In genomic region chr9:133738039-133738805, GRCh38 we compare ENCODE assay signal across 1 cellular context.
TF ChIP-seq lines count a peak whose summit lies in the region.

SARDH (minus strand) TSS chr9:133738352; CDS start chr9:133734173, 4,179 bp downstream.

TF ChIP-seq in HepG2, 621 proteins besides CTCF, POLR2A, EP300 and RAD21 (continued from another document and continues in another):
- TF ChIP-seq KIAA2018 (CRISPR knock-in tag; IDR thresholded peaks at IDR 0.05; ENCODE audit: borderline replicate concordance) (no peak), CBX2 (IDR thresholded peaks at IDR 0.05; ENCODE audit: low read depth, low read length) (no peak), CBX2 (CRISPR knock-in tag; IDR thresholded peaks at IDR 0.05; ENCODE audit: low read depth) (no peak), ZBTB8A (CRISPR knock-in tag; IDR thresholded peaks at IDR 0.05; ENCODE audit: borderline replicate concordance, low read depth) (no peak), ZNF34 (CRISPR knock-in tag; IDR thresholded peaks at IDR 0.05; ENCODE audit: borderline replicate concordance) (no peak), ZNF160 (CRISPR knock-in tag; IDR thresholded peaks at IDR 0.05) (no peak; the same call in 1 of the 2 replicates), ZXDC (CRISPR knock-in tag; IDR thresholded peaks at IDR 0.05) (no peak), JUND (CRISPR knock-in tag; IDR thresholded peaks at IDR 0.05) (no peak), NCOR1 (IDR thresholded peaks at IDR 0.05; ENCODE audit: borderline replicate concordance, low read length) (peak; percentile 51; the same call in 1 of the 2 replicates), ZKSCAN1 (IDR thresholded peaks at IDR 0.05; ENCODE audit: low read length) (no peak), ZNF24 (IDR thresholded peaks at IDR 0.05) (no peak), ZNF205 (CRISPR knock-in tag; IDR thresholded peaks at IDR 0.05) (peak; percentile 28; the same call in 1 of the 2 replicates), GPBP1L1 (CRISPR knock-in tag; IDR thresholded peaks at IDR 0.05) (no peak), TSC22D2 (CRISPR knock-in tag; IDR thresholded peaks at IDR 0.05; ENCODE audit: borderline replicate concordance) (no peak), U2AF1 (optimal IDR thresholded peaks at IDR 0.05; ENCODE audit: low read depth, low read length) (no peak), ZNF264 (CRISPR knock-in tag; IDR thresholded peaks at IDR 0.05) (no peak), MYNN (CRISPR knock-in tag; IDR thresholded peaks at IDR 0.05; ENCODE audit: low read depth) (peak; percentile 33; the same call in 1 of the 2 replicates), ARNTL (CRISPR knock-in tag; IDR thresholded peaks at IDR 0.05) (0 out of 2 replicates have a peak, but pooled peaks have one; percentile 36), AKAP8 (CRISPR knock-in tag; IDR thresholded peaks at IDR 0.05) (no peak; the same call in 1 of the 2 replicates), ZNF749 (CRISPR knock-in tag; IDR thresholded peaks at IDR 0.05; ENCODE audit: borderline replicate concordance) (no peak), HNRNPLL (IDR thresholded peaks at IDR 0.05; ENCODE audit: low read depth, low read length, poor library complexity, severe bottlenecking) (peak; percentile 63), ZNF614 (CRISPR knock-in tag; IDR thresholded peaks at IDR 0.05; ENCODE audit: borderline replicate concordance) (peak; percentile 68; the same call in 1 of the 2 replicates), MXD4 (CRISPR knock-in tag; IDR thresholded peaks at IDR 0.05) (peak; percentile 84), GMEB2 (CRISPR knock-in tag; IDR thresholded peaks at IDR 0.05; ENCODE audit: low read depth) (no peak), HMGXB4 (CRISPR knock-in tag; IDR thresholded peaks at IDR 0.05; ENCODE audit: borderline replicate concordance in 1 of 2, low read depth in 1 of 2) (peak in 1 of 2 experiments; percentile 71; a peak in 3 of 4 replicates), ZNF136 (CRISPR knock-in tag; IDR thresholded peaks at IDR 0.05; ENCODE audit: low read depth) (0 out of 2 replicates have a peak, but pooled peaks have one; percentile 6), CC2D1A (CRISPR knock-in tag; IDR thresholded peaks at IDR 0.05) (no peak), HNRNPH1 (optimal IDR thresholded peaks at IDR 0.05; ENCODE audit: low read depth, low read length) (no peak), ZNF746 (CRISPR knock-in tag; IDR thresholded peaks at IDR 0.05) (no peak), MTA3 (CRISPR knock-in tag; IDR thresholded peaks at IDR 0.05) (no peak), PRDM15 (CRISPR knock-in tag; IDR thresholded peaks at IDR 0.05) (no peak), FOXM1 (CRISPR knock-in tag; IDR thresholded peaks at IDR 0.05) (no peak; the same call in 1 of the 2 replicates), RXRB (CRISPR knock-in tag; IDR thresholded peaks at IDR 0.05; ENCODE audit: borderline replicate concordance) (peak; percentile 53; the same call in 1 of the 2 replicates), IRF2 (CRISPR knock-in tag; IDR thresholded peaks at IDR 0.05) (peak; percentile 17; the same call in 1 of the 2 replicates), HINFP (CRISPR knock-in tag; IDR thresholded peaks at IDR 0.05; ENCODE audit: low read depth) (0 out of 2 replicates have a peak, but pooled peaks have one; percentile 20), ZNF691 (CRISPR knock-in tag; IDR thresholded peaks at IDR 0.05; ENCODE audit: borderline replicate concordance, low read depth) (0 out of 2 replicates have a peak, but pooled peaks have one; percentile 44), MAZ (IDR thresholded peaks at IDR 0.05; ENCODE audit: borderline replicate concordance, low read depth, low read length) (peak; percentile 38; the same call in 1 of the 2 replicates), MAZ (CRISPR knock-in tag; IDR thresholded peaks at IDR 0.05; ENCODE audit: low read depth) (no peak), CHD4 (IDR thresholded peaks at IDR 0.05; ENCODE audit: borderline replicate concordance, low read length) (no peak)
